In the genomic region with DNA sequence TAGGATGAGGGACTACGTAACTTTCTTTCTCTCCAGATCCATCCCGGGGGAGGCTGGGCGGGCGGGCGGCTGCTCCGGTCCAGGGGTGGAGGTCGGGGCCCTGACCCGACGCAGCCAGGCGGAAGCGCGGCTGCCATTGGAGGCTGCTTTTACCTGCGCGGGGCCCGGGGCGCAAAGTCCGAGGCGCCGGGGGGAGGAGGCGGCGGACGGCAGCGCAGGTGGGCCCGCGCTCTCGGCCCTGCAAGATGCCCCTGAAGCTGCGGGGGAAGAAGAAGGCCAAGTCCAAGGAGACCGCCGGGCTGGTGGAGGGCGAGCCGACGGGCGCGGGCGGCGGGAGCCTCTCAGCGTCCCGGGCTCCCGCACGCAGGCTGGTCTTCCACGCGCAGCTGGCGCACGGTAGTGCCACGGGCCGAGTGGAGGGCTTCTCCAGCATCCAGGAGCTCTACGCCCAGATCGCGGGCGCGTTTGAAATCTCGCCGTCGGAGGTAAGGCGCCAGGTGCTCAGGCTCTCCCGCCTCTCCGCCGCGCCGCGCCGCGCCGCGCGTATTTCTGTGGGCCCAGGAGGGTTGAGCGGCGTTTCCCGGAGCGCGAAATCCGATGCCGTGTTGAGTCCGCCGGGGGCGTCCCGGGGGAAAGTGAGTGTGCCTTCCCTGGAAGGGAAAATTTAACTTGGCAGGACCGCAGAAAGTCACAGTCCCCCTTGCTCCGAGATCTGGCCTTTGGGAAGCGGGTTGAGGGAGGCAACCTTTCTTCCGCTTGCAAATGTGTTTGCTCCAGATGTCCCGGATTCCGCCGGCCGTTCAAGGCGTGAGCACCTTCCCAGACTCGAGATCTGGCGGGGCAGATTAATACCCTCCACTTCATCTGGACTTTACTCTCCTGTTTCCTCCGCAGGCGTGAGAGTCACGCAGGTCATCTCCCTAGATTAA, we compare ENCODE assay signal across 1 cellular context.
TF ChIP-seq lines count a peak whose summit lies in the region.

A gene with protein sequence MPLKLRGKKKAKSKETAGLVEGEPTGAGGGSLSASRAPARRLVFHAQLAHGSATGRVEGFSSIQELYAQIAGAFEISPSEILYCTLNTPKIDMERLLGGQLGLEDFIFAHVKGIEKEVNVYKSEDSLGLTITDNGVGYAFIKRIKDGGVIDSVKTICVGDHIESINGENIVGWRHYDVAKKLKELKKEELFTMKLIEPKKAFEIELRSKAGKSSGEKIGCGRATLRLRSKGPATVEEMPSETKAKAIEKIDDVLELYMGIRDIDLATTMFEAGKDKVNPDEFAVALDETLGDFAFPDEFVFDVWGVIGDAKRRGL (plus strand): TSS at position 117 of the 929 bp plus-strand sequence. CDS start 129 bp downstream, at position 246.

TF ChIP-seq in HepG2, 621 proteins besides CTCF, POLR2A, EP300 and RAD21 (continued from another document and continues in another):
- TF ChIP-seq, protein P1, sequence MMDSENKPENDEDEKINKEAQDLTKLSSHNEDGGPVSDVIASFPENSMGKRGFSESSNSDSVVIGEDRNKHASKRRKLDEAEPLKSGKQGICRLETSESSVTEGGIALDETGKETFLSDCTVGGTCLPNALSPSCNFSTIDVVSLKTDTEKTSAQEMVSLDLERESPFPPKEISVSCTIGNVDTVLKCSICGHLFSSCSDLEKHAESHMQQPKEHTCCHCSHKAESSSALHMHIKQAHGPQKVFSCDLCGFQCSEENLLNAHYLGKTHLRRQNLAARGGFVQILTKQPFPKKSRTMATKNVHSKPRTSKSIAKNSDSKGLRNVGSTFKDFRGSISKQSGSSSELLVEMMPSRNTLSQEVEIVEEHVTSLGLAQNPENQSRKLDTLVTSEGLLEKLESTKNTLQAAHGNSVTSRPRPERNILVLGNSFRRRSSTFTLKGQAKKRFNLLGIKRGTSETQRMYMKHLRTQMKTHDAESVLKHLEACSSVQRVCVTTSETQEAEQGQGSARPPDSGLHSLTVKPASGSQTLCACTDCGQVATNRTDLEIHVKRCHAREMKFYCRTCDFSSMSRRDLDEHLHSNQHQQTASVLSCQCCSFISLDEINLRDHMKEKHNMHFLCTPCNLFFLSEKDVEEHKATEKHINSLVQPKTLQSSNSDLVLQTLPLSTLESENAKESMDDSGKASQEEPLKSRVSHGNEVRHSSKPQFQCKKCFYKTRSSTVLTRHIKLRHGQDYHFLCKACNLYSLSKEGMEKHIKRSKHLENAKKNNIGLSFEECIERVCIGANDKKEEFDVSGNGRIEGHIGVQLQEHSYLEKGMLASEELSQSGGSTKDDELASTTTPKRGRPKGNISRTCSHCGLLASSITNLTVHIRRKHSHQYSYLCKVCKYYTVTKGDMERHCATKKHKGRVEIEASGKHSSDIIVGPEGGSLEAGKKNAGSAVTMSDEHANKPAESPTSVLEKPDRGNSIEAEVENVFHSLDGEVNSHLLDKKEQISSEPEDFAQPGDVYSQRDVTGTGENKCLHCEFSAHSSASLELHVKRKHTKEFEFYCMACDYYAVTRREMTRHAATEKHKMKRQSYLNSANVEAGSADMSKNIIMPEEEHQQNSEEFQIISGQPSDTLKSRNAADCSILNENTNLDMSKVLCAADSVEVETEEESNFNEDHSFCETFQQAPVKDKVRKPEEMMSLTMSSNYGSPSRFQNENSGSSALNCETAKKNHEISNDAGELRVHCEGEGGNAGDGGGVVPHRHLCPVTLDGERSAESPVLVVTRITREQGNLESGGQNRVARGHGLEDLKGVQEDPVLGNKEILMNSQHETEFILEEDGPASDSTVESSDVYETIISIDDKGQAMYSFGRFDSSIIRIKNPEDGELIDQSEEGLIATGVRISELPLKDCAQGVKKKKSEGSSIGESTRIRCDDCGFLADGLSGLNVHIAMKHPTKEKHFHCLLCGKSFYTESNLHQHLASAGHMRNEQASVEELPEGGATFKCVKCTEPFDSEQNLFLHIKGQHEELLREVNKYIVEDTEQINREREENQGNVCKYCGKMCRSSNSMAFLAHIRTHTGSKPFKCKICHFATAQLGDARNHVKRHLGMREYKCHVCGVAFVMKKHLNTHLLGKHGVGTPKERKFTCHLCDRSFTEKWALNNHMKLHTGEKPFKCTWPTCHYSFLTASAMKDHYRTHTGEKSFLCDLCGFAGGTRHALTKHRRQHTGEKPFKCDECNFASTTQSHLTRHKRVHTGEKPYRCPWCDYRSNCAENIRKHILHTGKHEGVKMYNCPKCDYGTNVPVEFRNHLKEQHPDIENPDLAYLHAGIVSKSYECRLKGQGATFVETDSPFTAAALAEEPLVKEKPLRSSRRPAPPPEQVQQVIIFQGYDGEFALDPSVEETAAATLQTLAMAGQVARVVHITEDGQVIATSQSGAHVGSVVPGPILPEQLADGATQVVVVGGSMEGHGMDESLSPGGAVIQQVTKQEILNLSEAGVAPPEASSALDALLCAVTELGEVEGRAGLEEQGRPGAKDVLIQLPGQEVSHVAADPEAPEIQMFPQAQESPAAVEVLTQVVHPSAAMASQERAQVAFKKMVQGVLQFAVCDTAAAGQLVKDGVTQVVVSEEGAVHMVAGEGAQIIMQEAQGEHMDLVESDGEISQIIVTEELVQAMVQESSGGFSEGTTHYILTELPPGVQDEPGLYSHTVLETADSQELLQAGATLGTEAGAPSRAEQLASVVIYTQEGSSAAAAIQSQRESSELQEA (CRISPR knock-in tag; IDR thresholded peaks at IDR 0.05; ENCODE audit: not compliant biosample characterization) = no peak
- TF ChIP-seq ZNF24 (IDR thresholded peaks at IDR 0.05) = no peak
- TF ChIP-seq ZNF121 (CRISPR knock-in tag; IDR thresholded peaks at IDR 0.05) = no peak
- no peak for TF ChIP-seq SIN3B (IDR thresholded peaks at IDR 0.05; ENCODE audit: low read length)
- TF ChIP-seq ZNF136 (CRISPR knock-in tag; IDR thresholded peaks at IDR 0.05; ENCODE audit: low read depth) = no peak; the same call in 1 of the 2 replicates
- TF ChIP-seq, protein P2, sequence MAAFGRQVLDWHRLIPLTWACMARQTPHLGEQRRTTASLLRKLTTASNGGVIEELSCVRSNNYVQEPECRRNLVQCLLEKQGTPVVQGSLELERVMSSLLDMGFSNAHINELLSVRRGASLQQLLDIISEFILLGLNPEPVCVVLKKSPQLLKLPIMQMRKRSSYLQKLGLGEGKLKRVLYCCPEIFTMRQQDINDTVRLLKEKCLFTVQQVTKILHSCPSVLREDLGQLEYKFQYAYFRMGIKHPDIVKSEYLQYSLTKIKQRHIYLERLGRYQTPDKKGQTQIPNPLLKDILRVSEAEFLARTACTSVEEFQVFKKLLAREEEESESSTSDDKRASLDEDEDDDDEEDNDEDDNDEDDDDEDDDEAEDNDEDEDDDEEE (CRISPR knock-in tag; IDR thresholded peaks at IDR 0.05) = no peak
- TF ChIP-seq ZNF781 (CRISPR knock-in tag; IDR thresholded peaks at IDR 0.05; ENCODE audit: borderline replicate concordance, not compliant biosample characterization) = no peak
- TF ChIP-seq AGO2 (optimal IDR thresholded peaks at IDR 0.05; ENCODE audit: low read depth, low read length) = peak; percentile 57
- TF ChIP-seq, protein P3, sequence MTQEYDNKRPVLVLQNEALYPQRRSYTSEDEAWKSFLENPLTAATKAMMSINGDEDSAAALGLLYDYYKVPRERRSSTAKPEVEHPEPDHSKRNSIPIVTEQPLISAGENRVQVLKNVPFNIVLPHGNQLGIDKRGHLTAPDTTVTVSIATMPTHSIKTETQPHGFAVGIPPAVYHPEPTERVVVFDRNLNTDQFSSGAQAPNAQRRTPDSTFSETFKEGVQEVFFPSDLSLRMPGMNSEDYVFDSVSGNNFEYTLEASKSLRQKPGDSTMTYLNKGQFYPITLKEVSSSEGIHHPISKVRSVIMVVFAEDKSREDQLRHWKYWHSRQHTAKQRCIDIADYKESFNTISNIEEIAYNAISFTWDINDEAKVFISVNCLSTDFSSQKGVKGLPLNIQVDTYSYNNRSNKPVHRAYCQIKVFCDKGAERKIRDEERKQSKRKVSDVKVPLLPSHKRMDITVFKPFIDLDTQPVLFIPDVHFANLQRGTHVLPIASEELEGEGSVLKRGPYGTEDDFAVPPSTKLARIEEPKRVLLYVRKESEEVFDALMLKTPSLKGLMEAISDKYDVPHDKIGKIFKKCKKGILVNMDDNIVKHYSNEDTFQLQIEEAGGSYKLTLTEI (CRISPR knock-in tag; conservative IDR thresholded peaks at IDR 0.05) = no peak
- TF ChIP-seq PHF20 (CRISPR knock-in tag; IDR thresholded peaks at IDR 0.05) = peak; percentile 61; the same call in 1 of the 2 replicates
- peak; percentile 44; the same call in 1 of the 2 replicates for TF ChIP-seq GFI1 (CRISPR knock-in tag; IDR thresholded peaks at IDR 0.05; ENCODE audit: borderline replicate concordance)
- TF ChIP-seq FOXO1 (CRISPR knock-in tag; IDR thresholded peaks at IDR 0.05) = 0 out of 2 replicates have a peak, but pooled peaks have one; percentile 11
- TF ChIP-seq SIX1 (CRISPR knock-in tag; IDR thresholded peaks at IDR 0.05; ENCODE audit: borderline replicate concordance) = peak; percentile 4; the same call in 1 of the 2 replicates
- no peak for TF ChIP-seq KAT2B (IDR thresholded peaks at IDR 0.05; ENCODE audit: borderline replicate concordance, low read depth, low read length)
- TF ChIP-seq, protein P4, sequence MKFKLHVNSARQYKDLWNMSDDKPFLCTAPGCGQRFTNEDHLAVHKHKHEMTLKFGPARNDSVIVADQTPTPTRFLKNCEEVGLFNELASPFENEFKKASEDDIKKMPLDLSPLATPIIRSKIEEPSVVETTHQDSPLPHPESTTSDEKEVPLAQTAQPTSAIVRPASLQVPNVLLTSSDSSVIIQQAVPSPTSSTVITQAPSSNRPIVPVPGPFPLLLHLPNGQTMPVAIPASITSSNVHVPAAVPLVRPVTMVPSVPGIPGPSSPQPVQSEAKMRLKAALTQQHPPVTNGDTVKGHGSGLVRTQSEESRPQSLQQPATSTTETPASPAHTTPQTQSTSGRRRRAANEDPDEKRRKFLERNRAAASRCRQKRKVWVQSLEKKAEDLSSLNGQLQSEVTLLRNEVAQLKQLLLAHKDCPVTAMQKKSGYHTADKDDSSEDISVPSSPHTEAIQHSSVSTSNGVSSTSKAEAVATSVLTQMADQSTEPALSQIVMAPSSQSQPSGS (CRISPR knock-in tag; IDR thresholded peaks at IDR 0.05) = 0 out of 2 replicates have a peak, but pooled peaks have one; percentile 38
- peak; percentile 79; the same call in 1 of the 2 replicates for TF ChIP-seq REL (CRISPR knock-in tag; conservative IDR thresholded peaks at IDR 0.05)
- TF ChIP-seq, protein P5, sequence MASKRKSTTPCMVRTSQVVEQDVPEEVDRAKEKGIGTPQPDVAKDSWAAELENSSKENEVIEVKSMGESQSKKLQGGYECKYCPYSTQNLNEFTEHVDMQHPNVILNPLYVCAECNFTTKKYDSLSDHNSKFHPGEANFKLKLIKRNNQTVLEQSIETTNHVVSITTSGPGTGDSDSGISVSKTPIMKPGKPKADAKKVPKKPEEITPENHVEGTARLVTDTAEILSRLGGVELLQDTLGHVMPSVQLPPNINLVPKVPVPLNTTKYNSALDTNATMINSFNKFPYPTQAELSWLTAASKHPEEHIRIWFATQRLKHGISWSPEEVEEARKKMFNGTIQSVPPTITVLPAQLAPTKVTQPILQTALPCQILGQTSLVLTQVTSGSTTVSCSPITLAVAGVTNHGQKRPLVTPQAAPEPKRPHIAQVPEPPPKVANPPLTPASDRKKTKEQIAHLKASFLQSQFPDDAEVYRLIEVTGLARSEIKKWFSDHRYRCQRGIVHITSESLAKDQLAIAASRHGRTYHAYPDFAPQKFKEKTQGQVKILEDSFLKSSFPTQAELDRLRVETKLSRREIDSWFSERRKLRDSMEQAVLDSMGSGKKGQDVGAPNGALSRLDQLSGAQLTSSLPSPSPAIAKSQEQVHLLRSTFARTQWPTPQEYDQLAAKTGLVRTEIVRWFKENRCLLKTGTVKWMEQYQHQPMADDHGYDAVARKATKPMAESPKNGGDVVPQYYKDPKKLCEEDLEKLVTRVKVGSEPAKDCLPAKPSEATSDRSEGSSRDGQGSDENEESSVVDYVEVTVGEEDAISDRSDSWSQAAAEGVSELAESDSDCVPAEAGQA (IDR thresholded peaks at IDR 0.05; ENCODE audit: low read depth) = 0 out of 2 replicates have a peak, but pooled peaks have one; percentile 38
- TF ChIP-seq, protein P5 (CRISPR knock-in tag; IDR thresholded peaks at IDR 0.05; ENCODE audit: borderline replicate concordance) = no peak
- peak; percentile 34; the same call in 1 of the 2 replicates for TF ChIP-seq GATAD1 (CRISPR knock-in tag; IDR thresholded peaks at IDR 0.05)
- TF ChIP-seq ARNTL (CRISPR knock-in tag; IDR thresholded peaks at IDR 0.05) = 0 out of 2 replicates have a peak, but pooled peaks have one; percentile 31
- TF ChIP-seq MAF1 (CRISPR knock-in tag; IDR thresholded peaks at IDR 0.05; ENCODE audit: borderline replicate concordance) = no peak
- peak; percentile 44; the same call in 1 of the 2 replicates for TF ChIP-seq TARDBP (CRISPR knock-in tag; IDR thresholded peaks at IDR 0.05)
- peak; percentile 99 for TF ChIP-seq ZEB1 (IDR thresholded peaks at IDR 0.05; ENCODE audit: insufficient replicate concordance, low read depth)
- TF ChIP-seq, protein P6, sequence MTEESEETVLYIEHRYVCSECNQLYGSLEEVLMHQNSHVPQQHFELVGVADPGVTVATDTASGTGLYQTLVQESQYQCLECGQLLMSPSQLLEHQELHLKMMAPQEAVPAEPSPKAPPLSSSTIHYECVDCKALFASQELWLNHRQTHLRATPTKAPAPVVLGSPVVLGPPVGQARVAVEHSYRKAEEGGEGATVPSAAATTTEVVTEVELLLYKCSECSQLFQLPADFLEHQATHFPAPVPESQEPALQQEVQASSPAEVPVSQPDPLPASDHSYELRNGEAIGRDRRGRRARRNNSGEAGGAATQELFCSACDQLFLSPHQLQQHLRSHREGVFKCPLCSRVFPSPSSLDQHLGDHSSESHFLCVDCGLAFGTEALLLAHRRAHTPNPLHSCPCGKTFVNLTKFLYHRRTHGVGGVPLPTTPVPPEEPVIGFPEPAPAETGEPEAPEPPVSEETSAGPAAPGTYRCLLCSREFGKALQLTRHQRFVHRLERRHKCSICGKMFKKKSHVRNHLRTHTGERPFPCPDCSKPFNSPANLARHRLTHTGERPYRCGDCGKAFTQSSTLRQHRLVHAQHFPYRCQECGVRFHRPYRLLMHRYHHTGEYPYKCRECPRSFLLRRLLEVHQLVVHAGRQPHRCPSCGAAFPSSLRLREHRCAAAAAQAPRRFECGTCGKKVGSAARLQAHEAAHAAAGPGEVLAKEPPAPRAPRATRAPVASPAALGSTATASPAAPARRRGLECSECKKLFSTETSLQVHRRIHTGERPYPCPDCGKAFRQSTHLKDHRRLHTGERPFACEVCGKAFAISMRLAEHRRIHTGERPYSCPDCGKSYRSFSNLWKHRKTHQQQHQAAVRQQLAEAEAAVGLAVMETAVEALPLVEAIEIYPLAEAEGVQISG (CRISPR knock-in tag; IDR thresholded peaks at IDR 0.05) = peak; percentile 40; the same call in 1 of the 2 replicates
- TF ChIP-seq SAFB2 (CRISPR knock-in tag; IDR thresholded peaks at IDR 0.05; ENCODE audit: borderline replicate concordance, low read depth) = peak; percentile 54; the same call in 1 of the 2 replicates
- TF ChIP-seq ZNF383 (CRISPR knock-in tag; IDR thresholded peaks at IDR 0.05; ENCODE audit: borderline replicate concordance) = no peak
